ENCODE assay signal across 9 cellular contexts in the genomic region with DNA sequence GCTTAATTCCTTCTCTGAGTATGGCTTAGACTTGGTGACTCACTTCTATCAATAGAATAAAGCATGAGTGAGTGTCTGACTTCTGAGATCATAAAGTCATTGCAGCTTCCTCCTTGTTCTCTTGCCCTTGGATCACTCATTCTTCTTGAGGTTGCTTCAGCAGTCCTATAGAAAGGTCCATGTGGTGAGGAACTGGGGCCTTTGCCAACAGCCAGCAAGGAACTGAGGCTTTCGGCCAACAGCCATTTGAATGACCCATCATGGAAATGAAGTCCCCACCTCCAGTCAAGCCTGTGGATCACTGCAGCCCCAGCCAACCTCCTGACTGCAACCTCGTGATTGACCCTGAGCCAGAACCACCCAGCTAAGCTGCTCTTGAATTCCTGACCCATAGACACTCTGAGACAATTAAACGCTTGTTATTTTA.
DNase-seq lines count a peak whose midpoint lies in the region; ATAC-seq, FAIRE-seq and TF ChIP-seq lines count a peak whose summit lies in the region.
"Had no signal": no experiment of that assay in that cellular context is flagged by ENCODE, and none has a peak within 500 bp of the region (broad histone marks: within the 10 kb centered on the region; RNA-seq: fewer than 3 reads in every experiment).

No MANE protein-coding gene starts in this region.

- H3K9me3 ChIP-seq in A549 = no peaks in the 10 kb centered on the region
- no peaks in the 10 kb centered on the region for H3K9me3 ChIP-seq in stomach

- TF ChIP-seq RAD21 in A549 (conservative IDR thresholded peaks at IDR 0.05 in 1 of 2, IDR thresholded peaks at IDR 0.05 in 1 of 2) = no peak
- TF ChIP-seq RAD21 in Ishikawa (IDR thresholded peaks at IDR 0.05; ENCODE audit: low read depth) = no peak

- POLR2A ChIA-PET in A549 (lab: Yijun Ruan, JAX) = no interaction called here

- TF ChIP-seq CTCF in A549 (IDR thresholded peaks at IDR 0.05) (no peak), omental fat pad (IDR thresholded peaks at IDR 0.05) (no peak), stomach (IDR thresholded peaks at IDR 0.05) (no peak)

- CTCF ChIA-PET in A549 (lab: Yijun Ruan, JAX) = interaction anchor here (0.9 to 6.1 kb wide), 5 partner anchors 8 to 307 kb away, joined by 3 to 30 read pairs (median 3); no protein-coding TSS in a partner anchor

- H3K27ac ChIP-seq in A549 (no peak overlapping the region; a peak in 1 of 6 replicates), stomach (no peak overlapping the region)
- H3K27ac ChIP-seq: C4-2B had no signal

- H3K4me3 ChIP-seq in A549 (no peak overlapping the region), stomach (no peak overlapping the region)

- FAIRE-seq in A549 (lab: Jason Lieb, UNC) = no peak

- no peaks in the 10 kb centered on the region for H3K27me3 ChIP-seq in stomach

- DNase-seq in A549 (ENCODE audit: low read depth in 1 of 2, low spot score in 1 of 2) (peak; percentile 26 to 55), cerebellum (ENCODE audit: low spot score) (peak; percentile 50), kidney glomerular epithelial cell (lab: John Stamatoyannopoulos, UW) (peak; percentile 55), omental fat pad (ENCODE audit: low spot score) (no peak), stomach (no peak)

- TF ChIP-seq EP300 in A549 (IDR thresholded peaks at IDR 0.05) (no peak), Ishikawa (IDR thresholded peaks at IDR 0.05; ENCODE audit: borderline replicate concordance) (no peak), stomach (IDR thresholded peaks at IDR 0.05) (no peak)

- TF ChIP-seq POLR2A in A549 (IDR thresholded peaks at IDR 0.05; ENCODE audit: low read length) = no peak
- TF ChIP-seq POLR2A in stomach (IDR thresholded peaks at IDR 0.05) = no peak

- peak; percentile 57 to 73; a peak in 3 of 6 replicates for ATAC-seq in A549
- ATAC-seq in HG03378 (IDR thresholded peaks at IDR 0.05; ENCODE audit: unreplicated experiment) = no peak
- ATAC-seq in GM19467 (IDR thresholded peaks at IDR 0.05; ENCODE audit: unreplicated experiment) = no peak
- no peak for ATAC-seq in omental fat pad (ENCODE audit: low FRiP score)

- H3K36me3 ChIP-seq in stomach = no peaks in the 10 kb centered on the region

- peaks cover 33% of the 10 kb centered on the region for H3K4me1 ChIP-seq in A549
- peaks cover 0 to 4% (median 0%) of the 10 kb centered on the region in 4 donors for H3K4me1 ChIP-seq in stomach

- WGBS in A549 (ENCODE audit: missing lambda C conversion rate) = 39% methylated on average over 3 of the region's 3 CpGs
- WGBS in stomach, 5 donors = 73 to 90% (median 84%) methylated on average over 3 of the region's 3 CpGs

- H3K4me2 ChIP-seq in A549 = peak overlapping the region; percentile 26; the same call in 2 of the 3 replicates

- intact Hi-C loops in stomach (cut with DNase I; ENCODE audit: low total_unique reads) = no loop called here

TF ChIP-seq in A549, 52 proteins besides CTCF, POLR2A, EP300 and RAD21:
- TF ChIP-seq ZSCAN20 (CRISPR knock-in tag; IDR thresholded peaks at IDR 0.05) = no peak
- no peak for TF ChIP-seq FOSL2 (IDR thresholded peaks at IDR 0.05)
- TF ChIP-seq FOSL2 (CRISPR knock-in tag; IDR thresholded peaks at IDR 0.05) = 0 out of 2 replicates have a peak, but pooled peaks have one; percentile 14
- TF ChIP-seq, protein P1, sequence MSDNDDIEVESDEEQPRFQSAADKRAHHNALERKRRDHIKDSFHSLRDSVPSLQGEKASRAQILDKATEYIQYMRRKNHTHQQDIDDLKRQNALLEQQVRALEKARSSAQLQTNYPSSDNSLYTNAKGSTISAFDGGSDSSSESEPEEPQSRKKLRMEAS (IDR thresholded peaks at IDR 0.05) = no peak
- TF ChIP-seq TP53 (CRISPR knock-in tag; IDR thresholded peaks at IDR 0.05) = no peak
- no peak for TF ChIP-seq TFCP2L1 (CRISPR knock-in tag; IDR thresholded peaks at IDR 0.05)
- TF ChIP-seq NPAS2 (CRISPR knock-in tag; IDR thresholded peaks at IDR 0.05; ENCODE audit: borderline replicate concordance) = no peak
- no peak for TF ChIP-seq FOXS1 (CRISPR knock-in tag; IDR thresholded peaks at IDR 0.05)
- TF ChIP-seq BHLHE40 (IDR thresholded peaks at IDR 0.05; ENCODE audit: low read depth, low read length) = no peak
- no peak for TF ChIP-seq POLR2AphosphoS2 (conservative IDR thresholded peaks at IDR 0.05; ENCODE audit: low read length)
- TF ChIP-seq HOXA7 (CRISPR knock-in tag; IDR thresholded peaks at IDR 0.05) = no peak
- no peak for TF ChIP-seq ZC3H11A (IDR thresholded peaks at IDR 0.05)
- peak; percentile 23; the same call in 1 of the 2 replicates for TF ChIP-seq JUNB (IDR thresholded peaks at IDR 0.05)
- TF ChIP-seq GATA3 (IDR thresholded peaks at IDR 0.05; ENCODE audit: borderline replicate concordance) = no peak
- no peak for TF ChIP-seq CHD4 (IDR thresholded peaks at IDR 0.05; ENCODE audit: borderline replicate concordance)

TF ChIP-seq in Ishikawa, 13 proteins besides CTCF, POLR2A, EP300 and RAD21:
- TF ChIP-seq TEAD4 (IDR thresholded peaks at IDR 0.05) (no peak; the same call in 1 of the 2 replicates), TCF12 (IDR thresholded peaks at IDR 0.05; ENCODE audit: low read depth) (peak; percentile 39), FOXM1 (IDR thresholded peaks at IDR 0.05; ENCODE audit: borderline replicate concordance, low read depth) (no peak), ZBTB7A (IDR thresholded peaks at IDR 0.05; ENCODE audit: low read depth) (no peak), EGR1 (IDR thresholded peaks at IDR 0.05) (no peak), YY1 (IDR thresholded peaks at IDR 0.05; ENCODE audit: low read depth) (no peak), TAF1 (IDR thresholded peaks at IDR 0.05; ENCODE audit: low read depth) (no peak), CEBPB (IDR thresholded peaks at IDR 0.05) (no peak), CREB1 (IDR thresholded peaks at IDR 0.05; ENCODE audit: low read depth) (no peak), NFIC (IDR thresholded peaks at IDR 0.05) (peak; percentile 74)
- TF ChIP-seq, protein P2, sequence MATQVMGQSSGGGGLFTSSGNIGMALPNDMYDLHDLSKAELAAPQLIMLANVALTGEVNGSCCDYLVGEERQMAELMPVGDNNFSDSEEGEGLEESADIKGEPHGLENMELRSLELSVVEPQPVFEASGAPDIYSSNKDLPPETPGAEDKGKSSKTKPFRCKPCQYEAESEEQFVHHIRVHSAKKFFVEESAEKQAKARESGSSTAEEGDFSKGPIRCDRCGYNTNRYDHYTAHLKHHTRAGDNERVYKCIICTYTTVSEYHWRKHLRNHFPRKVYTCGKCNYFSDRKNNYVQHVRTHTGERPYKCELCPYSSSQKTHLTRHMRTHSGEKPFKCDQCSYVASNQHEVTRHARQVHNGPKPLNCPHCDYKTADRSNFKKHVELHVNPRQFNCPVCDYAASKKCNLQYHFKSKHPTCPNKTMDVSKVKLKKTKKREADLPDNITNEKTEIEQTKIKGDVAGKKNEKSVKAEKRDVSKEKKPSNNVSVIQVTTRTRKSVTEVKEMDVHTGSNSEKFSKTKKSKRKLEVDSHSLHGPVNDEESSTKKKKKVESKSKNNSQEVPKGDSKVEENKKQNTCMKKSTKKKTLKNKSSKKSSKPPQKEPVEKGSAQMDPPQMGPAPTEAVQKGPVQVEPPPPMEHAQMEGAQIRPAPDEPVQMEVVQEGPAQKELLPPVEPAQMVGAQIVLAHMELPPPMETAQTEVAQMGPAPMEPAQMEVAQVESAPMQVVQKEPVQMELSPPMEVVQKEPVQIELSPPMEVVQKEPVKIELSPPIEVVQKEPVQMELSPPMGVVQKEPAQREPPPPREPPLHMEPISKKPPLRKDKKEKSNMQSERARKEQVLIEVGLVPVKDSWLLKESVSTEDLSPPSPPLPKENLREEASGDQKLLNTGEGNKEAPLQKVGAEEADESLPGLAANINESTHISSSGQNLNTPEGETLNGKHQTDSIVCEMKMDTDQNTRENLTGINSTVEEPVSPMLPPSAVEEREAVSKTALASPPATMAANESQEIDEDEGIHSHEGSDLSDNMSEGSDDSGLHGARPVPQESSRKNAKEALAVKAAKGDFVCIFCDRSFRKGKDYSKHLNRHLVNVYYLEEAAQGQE (IDR thresholded peaks at IDR 0.05; ENCODE audit: low read depth) = no peak
- TF ChIP-seq, protein P3, sequence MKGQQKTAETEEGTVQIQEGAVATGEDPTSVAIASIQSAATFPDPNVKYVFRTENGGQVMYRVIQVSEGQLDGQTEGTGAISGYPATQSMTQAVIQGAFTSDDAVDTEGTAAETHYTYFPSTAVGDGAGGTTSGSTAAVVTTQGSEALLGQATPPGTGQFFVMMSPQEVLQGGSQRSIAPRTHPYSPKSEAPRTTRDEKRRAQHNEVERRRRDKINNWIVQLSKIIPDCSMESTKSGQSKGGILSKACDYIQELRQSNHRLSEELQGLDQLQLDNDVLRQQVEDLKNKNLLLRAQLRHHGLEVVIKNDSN (IDR thresholded peaks at IDR 0.05) = 0 out of 2 replicates have a peak, but pooled peaks have one; percentile 16
- TF ChIP-seq, protein P1 (IDR thresholded peaks at IDR 0.05) = 0 out of 2 replicates have a peak, but pooled peaks have one; percentile 24

Comparison
In these comparisons a context has a peak if more than half of its experiments do, and no peak if none do; other contexts are left out.
1. ATAC-seq: peak in A549 (2 of 2); none in HG03378 (single experiment), GM19467 (single experiment) and omental fat pad (single experiment).
2. DNase-seq: peak in A549 (2 of 2), cerebellum (single experiment) and kidney glomerular epithelial cell (single experiment); none in omental fat pad (single experiment) and stomach (single experiment).